Comparison of ENCODE assay signal across 27 cellular contexts in genomic region chr5:175606409-175606808, GRCh38. TPM values are rescaled to one million over a fixed set of nuclear protein-coding genes. Genes with fewer than 3 reads are reported as not detected.
"Had no signal": no experiment of that assay in that cellular context is flagged by ENCODE, and none has a peak within 500 bp of the region (broad histone marks: within the 10 kb centered on the region; RNA-seq: fewer than 3 reads in every experiment).

No MANE protein-coding gene starts in this region.

- H3K27ac ChIP-seq: breast epithelium, SJSA1 had no signal

- H3K9me3 Mint-ChIP-seq: activated naive CD4-positive, alpha-beta T cell treated with anti-CD3 and anti-CD28 coated beads, Interleukin-2, amount 50 U/mL, for 24 hours; activated T-cell treated with anti-CD3 and anti-CD28 coated beads, Interleukin-2, amount 50 U/mL, for 24 hours; activated T-helper 1 cell treated with anti-CD3 and anti-CD28 coated beads, Interleukin-12 subunit alpha, Interleukin-12 subunit beta, Interleukin-2, Interleukin-4 antibody, amounts not matched to agents 30 ng/mL and 10 ng/mL and 1 ng/mL, durations not matched to agents 14 hours and 24 hours and 36 hours had no signal

- H3K36me3 Mint-ChIP-seq: activated CD8-positive, alpha-beta memory T cell treated with anti-CD3 and anti-CD28 coated beads, Interleukin-2, amount 10 ng/mL, durations not matched to agents 7 days and 5 days; activated naive CD4-positive, alpha-beta T cell treated with anti-CD3 and anti-CD28 coated beads, Interleukin-2, amount 50 U/mL, for 24 hours had no signal

- H3K4me3 Mint-ChIP-seq: activated B cell treated with CpG ODN at 0.5 μM for 24 hours; activated CD4-positive, alpha-beta T cell treated with anti-CD3 and anti-CD28 coated beads, Interleukin-2, amount 10 ng/mL, durations not matched to agents 24 days and 14 days; activated CD8-positive, alpha-beta memory T cell treated with anti-CD3 and anti-CD28 coated beads, Interleukin-2, amount 10 ng/mL, durations not matched to agents 7 days and 5 days; activated naive CD4-positive, alpha-beta T cell treated with anti-CD3 and anti-CD28 coated beads, Interleukin-2, amount 50 U/mL, for 24 hours; activated T-cell treated with anti-CD3 and anti-CD28 coated beads, Interleukin-2, amount 50 U/mL, for 24 hours; activated T-helper 1 cell treated with anti-CD3 and anti-CD28 coated beads, Interleukin-12 subunit alpha, Interleukin-12 subunit beta, Interleukin-2, Interleukin-4 antibody, amounts not matched to agents 30 ng/mL and 10 ng/mL and 1 ng/mL, durations not matched to agents 14 hours and 24 hours and 36 hours; T-helper 1 cell treated with Interleukin-12 subunit alpha and Interleukin-12 subunit beta and Interleukin-4 antibody, amounts not matched to agents 30 μg/mL and 1 μg/mL, for 36 hours had no signal

- H3K4me3 ChIP-seq: breast epithelium, SJSA1 had no signal

- H3K4me1 ChIP-seq: breast epithelium, SJSA1 had no signal

- DNase-seq: activated B cell treated with CpG ODN at 0.5 μM for 24 hours; activated CD4-positive, alpha-beta T cell treated with anti-CD3 and anti-CD28 coated beads for 1 hour; activated CD4-positive, alpha-beta T cell treated with anti-CD3 and anti-CD28 coated beads, Interleukin-2, amount 10 ng/mL, durations not matched to agents 24 days and 14 days; activated CD4-positive, alpha-beta T cell treated with anti-CD3 and anti-CD28 coated beads, Interleukin-2, amount 50 U/mL, for 48 hours; activated CD8-positive, alpha-beta memory T cell treated with anti-CD3 and anti-CD28 coated beads, Interleukin-2, amount 10 ng/mL, durations not matched to agents 7 days and 5 days; activated effector memory CD4-positive, alpha-beta T cell treated with Interleukin-2 at 50 U/mL for 16 hours; activated naive CD4-positive, alpha-beta T cell; activated T-cell treated with anti-CD3 and anti-CD28 coated beads, Interleukin-2, amount 50 U/mL, for 24 hours; aorta; caudate nucleus; KG1; NCI-H1092; NCI-H1436; NCI-H1694 treated with DMSO at 0.1 percent for 48 hours; NCI-H2029 treated with DMSO at 0.1 percent for 48 hours; NCI-H510A treated with DMSO at 0.1 percent for 48 hours; NCI-H69; NK-92 treated with Interleukin-12 subunit alpha and Interleukin-12 subunit beta, amount 100 ng/mL, for 24 hours had no signal

- ATAC-seq: activated CD8-positive, alpha-beta memory T cell treated with anti-CD3 and anti-CD28 coated beads, Interleukin-2, amount 10 ng/mL, durations not matched to agents 7 days and 5 days; Right ventricle myocardium inferior; SK-N-SH treated with all-trans-retinoic acid at 6 μM for 48 hours had no signal

- H3K27ac Mint-ChIP-seq: activated B cell treated with CpG ODN at 0.5 μM for 24 hours; activated CD4-positive, alpha-beta T cell treated with anti-CD3 and anti-CD28 coated beads, Interleukin-2, amount 10 ng/mL, durations not matched to agents 24 days and 14 days; activated CD8-positive, alpha-beta memory T cell treated with anti-CD3 and anti-CD28 coated beads, Interleukin-2, amount 10 ng/mL, durations not matched to agents 7 days and 5 days; activated naive CD4-positive, alpha-beta T cell treated with anti-CD3 and anti-CD28 coated beads, Interleukin-2, amount 50 U/mL, for 24 hours; activated T-cell treated with anti-CD3 and anti-CD28 coated beads, Interleukin-2, amount 50 U/mL, for 24 hours; activated T-helper 1 cell treated with anti-CD3 and anti-CD28 coated beads, Interleukin-12 subunit alpha, Interleukin-12 subunit beta, Interleukin-2, Interleukin-4 antibody, amounts not matched to agents 30 ng/mL and 10 ng/mL and 1 ng/mL, durations not matched to agents 14 hours and 24 hours and 36 hours; T-helper 1 cell treated with Interleukin-12 subunit alpha and Interleukin-12 subunit beta and Interleukin-4 antibody, amounts not matched to agents 30 μg/mL and 1 μg/mL, for 36 hours had no signal

- H3K27me3 Mint-ChIP-seq: activated naive CD4-positive, alpha-beta T cell treated with anti-CD3 and anti-CD28 coated beads, Interleukin-2, amount 50 U/mL, for 24 hours had no signal

- H3K4me1 Mint-ChIP-seq: activated B cell treated with CpG ODN at 0.5 μM for 24 hours had no signal

- H3K36me3 ChIP-seq: breast epithelium, SJSA1 had no signal

- H3K9me3 ChIP-seq: breast epithelium, SJSA1 had no signal

RNA-seq across cellular contexts. Expression of gene HRH2, which starts 51.5 kb away (rescaled TPM):
- total RNA-seq: activated B cell treated with CpG ODN at 0.5 μM for 24 hours, LHCN-M2, OCI-LY7, SJSA1 had no signal
